10 cellular contexts compared by ENCODE assay signal in genomic region chr12:102956738-102957338, GRCh38. TPM values are rescaled to one million over a fixed set of nuclear protein-coding genes. Genes with fewer than 3 reads are reported as not detected.
DNase-seq lines count a peak whose midpoint lies in the region; TF ChIP-seq lines count a peak whose summit lies in the region.
"Had no signal": no experiment of that assay in that cellular context is flagged by ENCODE, and none has a peak within 500 bp of the region (broad histone marks: within the 10 kb centered on the region; RNA-seq: fewer than 3 reads in every experiment).

No MANE protein-coding gene starts in this region.

- H3K79me2 ChIP-seq in OCI-LY7 (ENCODE audit: insufficient read depth, low read depth, low read length), result no peaks in the 10 kb centered on the region

- TF ChIP-seq CTCF in cardiac muscle cell (IDR thresholded peaks at IDR 0.05; ENCODE audit: low read depth, low read length) (no peak), right atrium auricular region (IDR thresholded peaks at IDR 0.05) (no peak), OCI-LY7 (conservative IDR thresholded peaks at IDR 0.05; ENCODE audit: low read length) (no peak)

- no peaks in the 10 kb centered on the region for H4K20me1 ChIP-seq in OCI-LY7 (ENCODE audit: insufficient read depth, low read length)

- peaks cover 100% of the 10 kb centered on the region for H3K27me3 ChIP-seq in cardiac muscle cell
- H3K27me3 ChIP-seq in right atrium auricular region, result peaks cover 4 to 34% of the 10 kb centered on the region in 2 donors
- H3K27me3 ChIP-seq in iPS-15b (ENCODE audit: control insufficient read depth, insufficient read depth, low read length), result peaks cover 96% of the 10 kb centered on the region

- H3K36me3 ChIP-seq in cardiac muscle cell (no peaks in the 10 kb centered on the region), right atrium auricular region (no peaks in the 10 kb centered on the region), iPS-15b (ENCODE audit: control insufficient read depth, insufficient read depth, low read length) (no peaks in the 10 kb centered on the region), OCI-LY7 (ENCODE audit: insufficient read depth, low read length) (no peaks in the 10 kb centered on the region)

- CTCF ChIA-PET in OCI-LY7 (lab: Charles Lee; ENCODE audit: unreplicated experiment), result no interaction called here

- H2AFZ ChIP-seq in OCI-LY7 (ENCODE audit: low read length), result no peak overlapping the region

- H3K27ac ChIP-seq in cardiac muscle cell (no peak overlapping the region), right atrium auricular region (no peak overlapping the region), OCI-LY7 (ENCODE audit: low read depth, low read length, poor library complexity, severe bottlenecking) (no peak overlapping the region)

- H3K9me3 ChIP-seq in cardiac muscle cell (ENCODE audit: low read depth) (no peaks in the 10 kb centered on the region), right atrium auricular region (no peaks in the 10 kb centered on the region), iPS-15b (ENCODE audit: control insufficient read depth, insufficient read depth, low read length) (no peaks in the 10 kb centered on the region), OCI-LY7 (ENCODE audit: low read length) (no peaks in the 10 kb centered on the region)

- intact Hi-C loops in OCI-LY7 (cut with micrococcal nuclease; ENCODE audit: unreplicated experiment), result no loop called here

- H3K4me3 ChIP-seq in cardiac muscle cell, result peak overlapping the region; percentile 36
- no peak overlapping the region for H3K4me3 ChIP-seq in right atrium auricular region
- H3K4me3 ChIP-seq in iPS-15b (ENCODE audit: low read depth, low read length), result peak overlapping the region; percentile 36
- no peak overlapping the region for H3K4me3 ChIP-seq in OCI-LY7 (ENCODE audit: low read depth, low read length, poor library complexity, severe bottlenecking)

- H3K9ac ChIP-seq in iPS-15b (ENCODE audit: low read depth, low read length), result no peak overlapping the region

- H3K4me2 ChIP-seq in OCI-LY7 (ENCODE audit: low read length), result no peak overlapping the region

- no TSS peak for BruUV-seq in OCI-LY7 (replicated peaks; lab: Mats Ljungman, UMichigan)

- H3K4me1 ChIP-seq in cardiac muscle cell (ENCODE audit: low read depth), result peaks cover 5% of the 10 kb centered on the region
- H3K4me1 ChIP-seq in right atrium auricular region, result peaks cover 0 to 38% of the 10 kb centered on the region in 2 donors
- H3K4me1 ChIP-seq in iPS-15b (ENCODE audit: control insufficient read depth, insufficient read depth, low read length), result peaks cover 14% of the 10 kb centered on the region
- no peaks in the 10 kb centered on the region for H3K4me1 ChIP-seq in OCI-LY7 (ENCODE audit: insufficient read depth, low read length, poor library complexity, severe bottlenecking)

- POLR2A ChIA-PET in OCI-LY7 (lab: Charles Lee), result no interaction called here

- DNase-seq in cardiac muscle cell (ENCODE audit: low read depth in 1 of 2, low spot score in 1 of 2) (no peak), right atrium auricular region (ENCODE audit: low spot score) (no peak), SK-N-DZ (ENCODE audit: low spot score) (peak; percentile 55), OCI-LY7 (ENCODE audit: low spot score) (no peak), hepatic stellate cell (ENCODE audit: low spot score) (no peak), NCI-H510A treated with DMSO at 0.1 percent for 48 hours (lab: John Stamatoyannopoulos, UW) (no peak), MV-4-11 (lab: John Stamatoyannopoulos, UW) (no peak)
- DNase-seq: Kasumi-1 had no signal

- H3K9me2 ChIP-seq in OCI-LY7 (ENCODE audit: insufficient read depth, low read length), result no peaks in the 10 kb centered on the region

RNA-seq across cellular contexts. Expression of gene ASCL1, which starts 0.6 kb away (rescaled TPM):
- not detected in 2 replicates for total RNA-seq in cardiac muscle cell
- not detected in 2 replicates for polyA plus RNA-seq in cardiac muscle cell
- total RNA-seq in right atrium auricular region, result not detected
- 317 and 369 TPM in 2 replicates for polyA plus RNA-seq in SK-N-DZ (2014; cell fraction: cytosol; rRNA removed)
- 169 and 203 TPM in 2 replicates for polyA plus RNA-seq in SK-N-DZ (2014; cell fraction: nucleus; rRNA removed)
- not detected in 2 replicates for total RNA-seq in OCI-LY7 (2014; rRNA removed; shearing (Covaris generic))
- total RNA-seq in OCI-LY7 (2022), result not detected in 2 replicates
- total RNA-seq: subcutaneous adipose tissue had no signal

RNA-seq across cellular contexts. Expression of gene PAH, which starts 39.8 kb away (rescaled TPM):
- total RNA-seq in cardiac muscle cell (0.18 TPM in 1 of 2 replicates, not detected in the other), right atrium auricular region (not detected), OCI-LY7 (2022) (not detected in 2 replicates)
- polyA plus RNA-seq in cardiac muscle cell, result not detected in 2 replicates
- polyA plus RNA-seq in SK-N-DZ (2014; cell fraction: cytosol; rRNA removed), result not detected in 2 replicates
- polyA plus RNA-seq in SK-N-DZ (2014; cell fraction: nucleus; rRNA removed), result 0.15 TPM in 1 of 2 replicates, not detected in the other
- total RNA-seq in OCI-LY7 (2014; rRNA removed; shearing (Covaris generic)), result not detected in 2 replicates
- total RNA-seq: subcutaneous adipose tissue had no signal

Comparison
In these comparisons a context has a peak if more than half of its experiments do, and no peak if none do; other contexts are left out.
1. H3K4me3 ChIP-seq: peak in cardiac muscle cell (single experiment) and iPS-15b (single experiment); none in right atrium auricular region (0 of 2) and OCI-LY7 (single experiment).